Comparison of ENCODE assay signal across 15 cellular contexts in the genomic region with DNA sequence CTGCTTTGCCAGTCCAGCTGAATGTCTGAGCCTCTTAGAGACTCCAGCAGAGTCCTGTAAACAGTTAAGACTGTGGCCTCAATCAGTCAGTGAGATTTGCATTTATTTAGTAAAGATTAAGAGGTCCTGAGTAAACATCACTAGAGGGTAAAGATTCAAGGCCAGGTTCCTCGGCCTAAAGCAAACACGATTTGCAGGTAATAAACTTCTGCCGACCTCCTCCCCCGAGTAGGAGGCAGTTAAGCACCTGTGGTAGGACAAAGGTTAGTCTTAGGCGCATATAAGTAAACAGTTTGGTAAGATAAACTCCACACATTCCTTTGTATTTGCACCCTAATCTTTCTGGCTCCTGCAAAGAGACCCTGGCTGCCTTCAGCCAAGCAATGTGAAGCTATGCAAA.
"Had no signal": no experiment of that assay in that cellular context is flagged by ENCODE, and none has a peak within 500 bp of the region (broad histone marks: within the 10 kb centered on the region; RNA-seq: fewer than 3 reads in every experiment).

No MANE protein-coding gene starts in this region.

- H3K36me3 ChIP-seq: ascending aorta, esophagus muscularis mucosa, tibial nerve, uterus, WERI-Rb-1 had no signal

- ATAC-seq: left lobe of liver; stimulated activated naive CD8-positive, alpha-beta T cell treated with anti-CD3 and anti-CD28 coated beads, Interleukin-15, Interleukin-2, amounts not matched to agents 100 U/mL and 50 U/mL, for 24 hours had no signal

- H3K9me3 ChIP-seq: esophagus muscularis mucosa, tibial nerve, uterus had no signal

- H3K27me3 ChIP-seq: ascending aorta, esophagus muscularis mucosa, tibial nerve, uterus had no signal

- H3K4me3 ChIP-seq: ascending aorta, esophagus muscularis mucosa, tibial nerve, uterus had no signal

- H3K4me1 ChIP-seq: ascending aorta, esophagus muscularis mucosa, tibial nerve, uterus had no signal

- DNase-seq: activated CD4-positive, alpha-beta T cell treated with anti-CD3 and anti-CD28 coated beads, Interleukin-2, amount 50 U/mL, for 48 hours; activated gamma-delta T cell; cerebellar nuclear complex; effector CD4-positive, alpha-beta T cell; midbrain; nephron progenitor cell; nucleus accumbens; stimulated activated naive CD8-positive, alpha-beta T cell treated with anti-CD3 and anti-CD28 coated beads, Interleukin-15, Interleukin-2, amounts not matched to agents 100 U/mL and 50 U/mL, for 24 hours; substantia nigra; uterus; WERI-Rb-1 had no signal

- H3K27ac ChIP-seq: ascending aorta, esophagus muscularis mucosa, tibial nerve, uterus, WERI-Rb-1 had no signal
